Comparison of ENCODE assay signal across 8 cellular contexts in the genomic region with DNA sequence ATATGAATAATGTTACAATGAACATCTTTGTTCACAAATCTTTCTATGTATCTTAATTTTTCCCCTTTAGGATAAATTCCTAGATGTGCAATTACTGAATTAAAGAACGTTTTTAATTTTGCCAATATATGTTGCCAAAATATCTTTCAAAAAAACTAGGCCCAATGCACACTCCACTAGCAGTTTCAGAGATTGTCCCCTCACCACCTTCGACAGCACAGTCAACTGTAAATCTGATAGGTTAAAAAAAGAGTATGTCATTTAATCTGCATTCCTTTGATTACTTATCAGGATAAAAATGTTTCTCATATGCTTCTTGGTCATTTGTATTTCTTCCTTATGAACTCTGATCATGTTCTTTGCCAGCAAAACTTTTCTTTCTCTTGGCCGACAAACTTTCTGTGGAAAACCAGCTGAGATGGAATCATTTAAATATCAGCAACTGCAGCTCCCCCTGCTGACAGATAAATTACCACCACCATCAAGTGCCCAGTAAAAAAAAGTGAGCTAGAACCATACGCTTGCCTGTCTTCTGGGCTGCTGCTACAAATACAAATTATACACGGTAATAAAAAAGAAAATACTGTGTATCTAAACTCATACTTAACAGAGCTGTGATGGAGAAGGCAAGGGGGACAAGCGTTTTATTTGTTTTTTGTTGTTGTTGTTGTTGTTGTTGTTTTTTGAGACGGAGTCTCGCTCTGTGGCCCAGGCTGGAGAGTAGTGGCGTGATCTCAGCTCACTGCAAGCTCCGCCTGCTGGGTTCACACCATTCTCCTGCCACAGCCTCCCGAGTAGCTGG. TPM values are rescaled to one million over a fixed set of nuclear protein-coding genes. Genes with fewer than 3 reads are reported as not detected.
A peak's percentile ranks its signal among the peaks of the same experiment; 100 is the strongest.
DNase-seq lines count a peak whose midpoint lies in the region; ATAC-seq and TF ChIP-seq lines count a peak whose summit lies in the region.

No MANE protein-coding gene starts in this region.

- H2AFZ ChIP-seq in neural progenitor cell (replicated peaks), result no peak overlapping the region

- POLR2A ChIA-PET in CD8-positive, alpha-beta memory T cell (lab: Charles Lee), result interaction anchor here (0.6 to 2.0 kb wide), 7 partner anchors 11 to 193 kb away, joined by 3 to 9 read pairs (median 4); a partner anchor contains a TSS

- H3K4me2 ChIP-seq in neural progenitor cell, result no peak overlapping the region

- no peaks in the 10 kb centered on the region for H3K27me3 ChIP-seq in CD8-positive, alpha-beta memory T cell (ENCODE audit: insufficient read depth, low read length, poor library complexity, severe bottlenecking)
- H3K27me3 ChIP-seq in neural progenitor cell, result no peaks in the 10 kb centered on the region

- no peak overlapping the region for H3K27ac ChIP-seq in CD8-positive, alpha-beta memory T cell (ENCODE audit: low read depth, low read length)
- no peak overlapping the region for H3K27ac ChIP-seq in neural progenitor cell

- peaks cover 5% of the 10 kb centered on the region for H3K4me1 ChIP-seq in CD8-positive, alpha-beta memory T cell (ENCODE audit: insufficient read depth, low read length)
- no peaks in the 10 kb centered on the region for H3K4me1 ChIP-seq in neural progenitor cell

- peak overlapping the region; percentile 15 to 86 (median 50) for H3K27ac Mint-ChIP-seq in CD8-positive, alpha-beta memory T cell
- H3K27ac Mint-ChIP-seq in neural progenitor cell, result no peak overlapping the region

- no peaks in the 10 kb centered on the region for H3K27me3 Mint-ChIP-seq in CD8-positive, alpha-beta memory T cell
- peaks cover under 1% of the 10 kb centered on the region for H3K27me3 Mint-ChIP-seq in neural progenitor cell (ENCODE audit: insufficient read depth, low read depth)

- H3K4me1 Mint-ChIP-seq in CD8-positive, alpha-beta memory T cell, result peaks cover 18 to 43% (median 27%) of the 10 kb centered on the region in 3 donors
- peaks cover 8% of the 10 kb centered on the region for H3K4me1 Mint-ChIP-seq in neural progenitor cell

- peaks cover 72% of the 10 kb centered on the region for H4K20me1 ChIP-seq in neural progenitor cell (ENCODE audit: low read depth)

- peak; percentile 87 for TF ChIP-seq CTCF in neural progenitor cell (IDR thresholded peaks at IDR 0.05)

- H3K79me2 ChIP-seq in neural progenitor cell (ENCODE audit: low read depth), result peaks cover 91% of the 10 kb centered on the region

- H3K36me3 Mint-ChIP-seq in CD8-positive, alpha-beta memory T cell, result peaks cover 0 to 47% (median 12%) of the 10 kb centered on the region in 3 donors
- peaks cover 31% of the 10 kb centered on the region for H3K36me3 Mint-ChIP-seq in neural progenitor cell

- no peak for ATAC-seq in HG03432 (IDR thresholded peaks at IDR 0.05; ENCODE audit: unreplicated experiment)

- no peak overlapping the region for H3K9ac ChIP-seq in neural progenitor cell

- peak; percentile 56 to 74 (median 64) for DNase-seq in CD8-positive, alpha-beta memory T cell
- DNase-seq in HPDE6-E6E7 (ENCODE audit: extremely low spot score), result peak; percentile 69
- DNase-seq in NOMO-1 treated with dmso at 0.1 percent for 144 hours (lab: John Stamatoyannopoulos, UW; ENCODE audit: unreplicated experiment), result peak; percentile 9
- peak; percentile 19 for DNase-seq in activated T-helper 1 cell treated with Interleukin-2 at 50 U/mL for 16 hours (ENCODE audit: low read depth)
- DNase-seq in fibroblast of peridontal ligament (ENCODE audit: extremely low read depth), result peak; percentile 94
- DNase-seq in neural progenitor cell (ENCODE audit: low spot score), result peak; percentile 81
- DNase-seq in 8988T, result no peak

- H3F3A ChIP-seq in neural progenitor cell (ENCODE audit: low read depth), result peaks cover 24% of the 10 kb centered on the region

- H3K36me3 ChIP-seq in CD8-positive, alpha-beta memory T cell (ENCODE audit: insufficient read depth, low read length), result no peaks in the 10 kb centered on the region
- H3K36me3 ChIP-seq in neural progenitor cell, result no peaks in the 10 kb centered on the region

- no peaks in the 10 kb centered on the region for H3K9me3 Mint-ChIP-seq in CD8-positive, alpha-beta memory T cell
- H3K9me3 Mint-ChIP-seq in neural progenitor cell, result peaks cover 4% of the 10 kb centered on the region

- H3K4me3 ChIP-seq in CD8-positive, alpha-beta memory T cell (ENCODE audit: low read length), result no peak overlapping the region
- no peak overlapping the region for H3K4me3 ChIP-seq in neural progenitor cell

- CTCF ChIA-PET in CD8-positive, alpha-beta memory T cell (lab: Charles Lee), result interaction anchor here (0.5 to 4.9 kb wide), 31 partner anchors 9 to 625 kb away, joined by 3 to 54 read pairs (median 6); a partner anchor contains a TSS

- H3K4me3 Mint-ChIP-seq in CD8-positive, alpha-beta memory T cell, result peak overlapping the region in 1 of 7 donors; percentile 22
- no peak overlapping the region for H3K4me3 Mint-ChIP-seq in neural progenitor cell

- H3K9me3 ChIP-seq in CD8-positive, alpha-beta memory T cell (ENCODE audit: low read length), result no peaks in the 10 kb centered on the region
- no peaks in the 10 kb centered on the region for H3K9me3 ChIP-seq in neural progenitor cell (ENCODE audit: low read depth)

RNA-seq across cellular contexts. Expression of a gene that starts 19.6 kb away (rescaled TPM):
- total RNA-seq in CD8-positive, alpha-beta memory T cell, result 10 to 100 TPM; 69.2 to 70.7 TPM
- polyA plus RNA-seq in CD8-positive, alpha-beta memory T cell, result 20.9 TPM
- 114 and 136 TPM in 2 replicates for total RNA-seq in neural progenitor cell (ENCODE audit: low replicate concordance)
